Comparison of ENCODE assay signal across 1 cellular context in the genomic region with DNA sequence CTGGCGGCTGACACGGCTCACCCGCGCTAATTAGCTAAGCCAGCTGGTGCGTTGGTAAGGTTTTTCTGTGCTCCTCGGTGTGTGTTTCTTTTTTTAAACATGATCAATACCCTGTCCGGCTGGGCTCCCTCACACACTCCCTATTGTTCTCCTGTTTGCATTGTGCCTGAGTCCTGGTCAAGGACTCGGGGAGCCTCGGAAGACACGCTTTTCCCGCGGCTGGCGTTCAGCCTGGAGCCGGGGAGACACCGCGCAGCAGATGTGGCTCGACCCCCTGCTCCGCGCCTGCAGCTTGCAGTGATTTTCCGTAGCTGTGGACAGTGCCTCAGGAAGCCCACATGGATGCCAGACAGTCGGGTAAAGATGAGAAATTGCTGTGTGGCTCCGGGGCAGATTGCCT.
TF ChIP-seq lines count a peak whose summit lies in the region.

No MANE protein-coding gene starts in this region.

TF ChIP-seq in GM23338, 12 proteins besides CTCF, POLR2A, EP300 and RAD21 (continued from another document):
- TF ChIP-seq, protein P1, sequence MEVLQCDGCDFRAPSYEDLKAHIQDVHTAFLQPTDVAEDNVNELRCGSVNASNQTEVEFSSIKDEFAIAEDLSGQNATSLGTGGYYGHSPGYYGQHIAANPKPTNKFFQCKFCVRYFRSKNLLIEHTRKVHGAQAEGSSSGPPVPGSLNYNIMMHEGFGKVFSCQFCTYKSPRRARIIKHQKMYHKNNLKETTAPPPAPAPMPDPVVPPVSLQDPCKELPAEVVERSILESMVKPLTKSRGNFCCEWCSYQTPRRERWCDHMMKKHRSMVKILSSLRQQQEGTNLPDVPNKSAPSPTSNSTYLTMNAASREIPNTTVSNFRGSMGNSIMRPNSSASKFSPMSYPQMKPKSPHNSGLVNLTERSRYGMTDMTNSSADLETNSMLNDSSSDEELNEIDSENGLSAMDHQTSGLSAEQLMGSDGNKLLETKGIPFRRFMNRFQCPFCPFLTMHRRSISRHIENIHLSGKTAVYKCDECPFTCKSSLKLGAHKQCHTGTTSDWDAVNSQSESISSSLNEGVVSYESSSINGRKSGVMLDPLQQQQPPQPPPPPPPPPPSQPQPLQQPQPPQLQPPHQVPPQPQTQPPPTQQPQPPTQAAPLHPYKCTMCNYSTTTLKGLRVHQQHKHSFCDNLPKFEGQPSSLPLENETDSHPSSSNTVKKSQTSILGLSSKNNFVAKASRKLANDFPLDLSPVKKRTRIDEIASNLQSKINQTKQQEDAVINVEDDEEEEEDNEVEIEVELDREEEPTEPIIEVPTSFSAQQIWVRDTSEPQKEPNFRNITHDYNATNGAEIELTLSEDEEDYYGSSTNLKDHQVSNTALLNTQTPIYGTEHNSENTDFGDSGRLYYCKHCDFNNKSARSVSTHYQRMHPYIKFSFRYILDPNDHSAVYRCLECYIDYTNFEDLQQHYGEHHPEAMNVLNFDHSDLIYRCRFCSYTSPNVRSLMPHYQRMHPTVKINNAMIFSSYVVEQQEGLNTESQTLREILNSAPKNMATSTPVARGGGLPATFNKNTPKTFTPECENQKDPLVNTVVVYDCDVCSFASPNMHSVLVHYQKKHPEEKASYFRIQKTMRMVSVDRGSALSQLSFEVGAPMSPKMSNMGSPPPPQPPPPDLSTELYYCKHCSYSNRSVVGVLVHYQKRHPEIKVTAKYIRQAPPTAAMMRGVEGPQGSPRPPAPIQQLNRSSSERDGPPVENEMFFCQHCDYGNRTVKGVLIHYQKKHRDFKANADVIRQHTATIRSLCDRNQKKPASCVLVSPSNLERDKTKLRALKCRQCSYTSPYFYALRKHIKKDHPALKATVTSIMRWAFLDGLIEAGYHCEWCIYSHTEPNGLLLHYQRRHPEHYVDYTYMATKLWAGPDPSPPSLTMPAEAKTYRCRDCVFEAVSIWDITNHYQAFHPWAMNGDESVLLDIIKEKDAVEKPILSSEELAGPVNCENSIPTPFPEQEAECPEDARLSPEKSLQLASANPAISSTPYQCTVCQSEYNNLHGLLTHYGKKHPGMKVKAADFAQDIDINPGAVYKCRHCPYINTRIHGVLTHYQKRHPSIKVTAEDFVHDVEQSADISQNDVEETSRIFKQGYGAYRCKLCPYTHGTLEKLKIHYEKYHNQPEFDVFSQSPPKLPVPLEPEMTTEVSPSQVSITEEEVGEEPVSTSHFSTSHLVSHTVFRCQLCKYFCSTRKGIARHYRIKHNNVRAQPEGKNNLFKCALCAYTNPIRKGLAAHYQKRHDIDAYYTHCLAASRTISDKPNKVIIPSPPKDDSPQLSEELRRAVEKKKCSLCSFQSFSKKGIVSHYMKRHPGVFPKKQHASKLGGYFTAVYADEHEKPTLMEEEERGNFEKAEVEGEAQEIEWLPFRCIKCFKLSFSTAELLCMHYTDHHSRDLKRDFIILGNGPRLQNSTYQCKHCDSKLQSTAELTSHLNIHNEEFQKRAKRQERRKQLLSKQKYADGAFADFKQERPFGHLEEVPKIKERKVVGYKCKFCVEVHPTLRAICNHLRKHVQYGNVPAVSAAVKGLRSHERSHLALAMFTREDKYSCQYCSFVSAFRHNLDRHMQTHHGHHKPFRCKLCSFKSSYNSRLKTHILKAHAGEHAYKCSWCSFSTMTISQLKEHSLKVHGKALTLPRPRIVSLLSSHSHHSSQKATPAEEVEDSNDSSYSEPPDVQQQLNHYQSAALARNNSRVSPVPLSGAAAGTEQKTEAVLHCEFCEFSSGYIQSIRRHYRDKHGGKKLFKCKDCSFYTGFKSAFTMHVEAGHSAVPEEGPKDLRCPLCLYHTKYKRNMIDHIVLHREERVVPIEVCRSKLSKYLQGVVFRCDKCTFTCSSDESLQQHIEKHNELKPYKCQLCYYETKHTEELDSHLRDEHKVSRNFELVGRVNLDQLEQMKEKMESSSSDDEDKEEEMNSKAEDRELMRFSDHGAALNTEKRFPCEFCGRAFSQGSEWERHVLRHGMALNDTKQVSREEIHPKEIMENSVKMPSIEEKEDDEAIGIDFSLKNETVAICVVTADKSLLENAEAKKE (CRISPR knock-in tag; IDR thresholded peaks at IDR 0.05): no peak
- TF ChIP-seq CREB1 (CRISPR knock-in tag; IDR thresholded peaks at IDR 0.05; ENCODE audit: low read depth): no peak
- no peak for TF ChIP-seq NANOG (IDR thresholded peaks at IDR 0.05; ENCODE audit: borderline replicate concordance)
- no peak for TF ChIP-seq ETS1 (IDR thresholded peaks at IDR 0.05)
- no peak for TF ChIP-seq POLR2AphosphoS5 (IDR thresholded peaks at IDR 0.05; ENCODE audit: low read depth)
- no peak for TF ChIP-seq ZNF114 (CRISPR knock-in tag; IDR thresholded peaks at IDR 0.05)
- no peak for TF ChIP-seq EZH2 (IDR thresholded peaks at IDR 0.05; ENCODE audit: low read depth, unreplicated experiment)
- no peak for TF ChIP-seq ZNF331 (CRISPR knock-in tag; IDR thresholded peaks at IDR 0.05; ENCODE audit: low read depth)
